Comparison of ENCODE assay signal across 15 cellular contexts in genomic region chr3:13767896-13768295, GRCh38.
"Had no signal": no experiment of that assay in that cellular context is flagged by ENCODE, and none has a peak within 500 bp of the region (broad histone marks: within the 10 kb centered on the region; RNA-seq: fewer than 3 reads in every experiment).

No MANE protein-coding gene starts in this region.

- H3K4me1 Mint-ChIP-seq: immature natural killer cell had no signal

- H3K4me3 ChIP-seq: heart left ventricle, thoracic aorta had no signal

- H3K9me3 Mint-ChIP-seq: immature natural killer cell had no signal

- DNase-seq: activated CD4-positive, alpha-beta T cell treated with anti-CD3 and anti-CD28 coated beads for 4 hours; activated CD8-positive, alpha-beta memory T cell treated with anti-CD3 and anti-CD28 coated beads, Interleukin-2, amount 50 U/mL, for 4 hours; activated CD8-positive, alpha-beta T cell treated with anti-CD3 and anti-CD28 coated beads for 36 hours; activated naive CD8-positive, alpha-beta T cell treated with anti-CD3 and anti-CD28 coated beads for 36 hours; activated T-cell treated with anti-CD3 and anti-CD28 coated beads, Interleukin-2, amount 50 U/mL, for 72 hours; dermis blood vessel endothelial cell; immature natural killer cell; mesendoderm; stimulated activated CD4-positive, alpha-beta T cell treated with anti-CD3 and anti-CD28 coated beads, Interleukin-12 subunit alpha, Interleukin-12 subunit beta, amount 100 ng/mL, for 4 hours; stimulated activated CD4-positive, alpha-beta T cell treated with anti-CD3 and anti-CD28 coated beads, Interleukin-2, amount 100 ng/mL, for 24 hours; T-helper 17 cell had no signal

- H3K4me3 Mint-ChIP-seq: activated CD8-positive, alpha-beta T cell treated with anti-CD3 and anti-CD28 coated beads for 36 hours; activated naive CD8-positive, alpha-beta T cell treated with anti-CD3 and anti-CD28 coated beads for 36 hours; activated T-cell treated with anti-CD3 and anti-CD28 coated beads, Interleukin-2, amount 50 U/mL, for 72 hours; immature natural killer cell; neural crest cell; T-helper 17 cell; WTC11 had no signal

- ATAC-seq: activated CD8-positive, alpha-beta T cell treated with anti-CD3 and anti-CD28 coated beads for 36 hours; activated T-cell treated with anti-CD3 and anti-CD28 coated beads, Interleukin-2, amount 50 U/mL, for 72 hours; heart left ventricle; T-helper 17 cell; WTC11 had no signal

- H3K9me3 ChIP-seq: thoracic aorta had no signal

- H3K27ac Mint-ChIP-seq: activated CD8-positive, alpha-beta T cell treated with anti-CD3 and anti-CD28 coated beads for 36 hours; activated naive CD8-positive, alpha-beta T cell treated with anti-CD3 and anti-CD28 coated beads for 36 hours; activated T-cell treated with anti-CD3 and anti-CD28 coated beads, Interleukin-2, amount 50 U/mL, for 72 hours; immature natural killer cell; T-helper 17 cell; WTC11 had no signal

- H3K36me3 ChIP-seq: heart left ventricle, thoracic aorta had no signal

- H3K4me1 ChIP-seq: heart left ventricle had no signal

- H3K27me3 Mint-ChIP-seq: activated CD8-positive, alpha-beta T cell treated with anti-CD3 and anti-CD28 coated beads for 36 hours; activated naive CD8-positive, alpha-beta T cell treated with anti-CD3 and anti-CD28 coated beads for 36 hours had no signal

- H3K27ac ChIP-seq: heart left ventricle, thoracic aorta had no signal

- H3K36me3 Mint-ChIP-seq: activated naive CD8-positive, alpha-beta T cell treated with anti-CD3 and anti-CD28 coated beads for 36 hours; immature natural killer cell; WTC11 had no signal
